1 cellular context compared by ENCODE assay signal in the genomic region with DNA sequence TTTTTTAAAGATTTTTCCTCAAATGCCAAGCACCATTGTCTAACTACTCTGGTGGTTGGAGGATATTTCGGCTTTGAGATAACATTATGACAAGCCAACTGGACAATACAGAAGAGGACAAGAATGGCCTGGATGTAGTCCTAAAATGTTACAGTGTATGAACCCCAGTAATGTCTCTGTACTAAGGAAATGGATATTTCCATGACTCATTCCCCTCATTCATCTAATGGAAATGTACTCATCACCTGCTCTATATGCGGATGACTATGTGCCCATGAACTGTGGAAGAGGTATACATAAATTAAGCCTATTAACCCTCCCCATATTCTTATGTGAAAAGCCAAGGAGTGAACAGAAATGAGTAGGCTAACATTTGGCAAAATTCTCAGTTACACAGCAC.
TF ChIP-seq lines count a peak whose summit lies in the region.

No MANE protein-coding gene starts in this region.

TF ChIP-seq in A549, 52 proteins besides CTCF, POLR2A, EP300 and RAD21 (continued from another document):
- no peak for TF ChIP-seq RNF2 (IDR thresholded peaks at IDR 0.05; ENCODE audit: borderline replicate concordance, low read depth)
- no peak for TF ChIP-seq CBX8 (IDR thresholded peaks at IDR 0.05)
- TF ChIP-seq SMC3 (IDR thresholded peaks at IDR 0.05), result no peak
- TF ChIP-seq MAZ (IDR thresholded peaks at IDR 0.05; ENCODE audit: borderline replicate concordance, low read depth, low read length), result no peak
- TF ChIP-seq ZSCAN20 (CRISPR knock-in tag; IDR thresholded peaks at IDR 0.05), result no peak
